9 cellular contexts compared by ENCODE assay signal in genomic region chr1:155325596-155325893, GRCh38. TPM values are rescaled to one million over a fixed set of nuclear protein-coding genes. Genes with fewer than 3 reads are reported as not detected.
DNase-seq lines count a peak whose midpoint lies in the region; ATAC-seq, FAIRE-seq and TF ChIP-seq lines count a peak whose summit lies in the region.
"Had no signal": no experiment of that assay in that cellular context is flagged by ENCODE, and none has a peak within 500 bp of the region (broad histone marks: within the 10 kb centered on the region; RNA-seq: fewer than 3 reads in every experiment).

No MANE protein-coding gene starts in this region.

- H3K4me1 ChIP-seq in astrocyte (ENCODE audit: insufficient read depth, low read length): peaks cover 29% of the 10 kb centered on the region
- H3K4me1 ChIP-seq in thoracic aorta (ENCODE audit: control insufficient read depth in 1 of 2, low read depth in 2 of 2): peaks cover 10 to 23% of the 10 kb centered on the region in 2 donors

- H2AFZ ChIP-seq in astrocyte (ENCODE audit: low read depth, low read length): no peak overlapping the region

- DNase-seq in activated T-cell treated with anti-CD3 and anti-CD28 coated beads, Interleukin-2, amount 50 U/mL, for 72 hours: no peak
- DNase-seq in activated T-cell treated with anti-CD3 and anti-CD28 coated beads for 4 hours (no peak), astrocyte (ENCODE audit: low read depth) (no peak), kidney epithelial cell (ENCODE audit: low read depth) (no peak), thoracic aorta (ENCODE audit: low spot score) (no peak), CD14-positive monocyte (ENCODE audit: low spot score) (no peak), NCI-H1436 (lab: John Stamatoyannopoulos, UW) (no peak)
- DNase-seq: stimulated activated CD4-positive, alpha-beta T cell treated with anti-CD3 and anti-CD28 coated beads, Interleukin-12 subunit alpha, Interleukin-12 subunit beta, amount 100 ng/mL, for 4 hours had no signal

- peaks cover 47% of the 10 kb centered on the region for H4K20me1 ChIP-seq in astrocyte (ENCODE audit: insufficient read depth, low read length)

- peak overlapping the region; percentile 80 for H3K4me3 ChIP-seq in astrocyte (ENCODE audit: insufficient read depth, low read depth, low read length)
- H3K4me3 ChIP-seq in kidney epithelial cell (ENCODE audit: low read depth, low read length): peak overlapping the region; percentile 90
- H3K4me3 ChIP-seq in thoracic aorta: peak overlapping the region; percentile 80

- H3K79me2 ChIP-seq in astrocyte (ENCODE audit: insufficient read depth, low read length): peaks cover 40% of the 10 kb centered on the region

- no peak overlapping the region for H3K27ac Mint-ChIP-seq in activated T-cell treated with anti-CD3 and anti-CD28 coated beads, Interleukin-2, amount 50 U/mL, for 72 hours
- peak overlapping the region; percentile 58 for H3K27ac Mint-ChIP-seq in astrocyte (ENCODE audit: unreplicated experiment)
- no peak overlapping the region for H3K27ac Mint-ChIP-seq in CD14-positive monocyte

- H3K9me3 ChIP-seq in astrocyte (ENCODE audit: insufficient read depth, low read depth, low read length) (no peaks in the 10 kb centered on the region), thoracic aorta (no peaks in the 10 kb centered on the region)

- no peak for FAIRE-seq in astrocyte (lab: Jason Lieb, UNC)

- intact Hi-C loops in CD14-positive monocyte (cut with micrococcal nuclease): no loop called here

- H3K4me2 ChIP-seq in astrocyte (ENCODE audit: low read length): peak overlapping the region; percentile 99

- peak overlapping the region; percentile 5 for H3K27ac ChIP-seq in astrocyte (ENCODE audit: low read depth, low read length)
- H3K27ac ChIP-seq in thoracic aorta: peak overlapping the region in 1 of 2 donors; percentile 91

- H3K4me1 Mint-ChIP-seq in activated T-cell treated with anti-CD3 and anti-CD28 coated beads, Interleukin-2, amount 50 U/mL, for 72 hours (ENCODE audit: low read depth): peaks cover 32% of the 10 kb centered on the region
- peaks cover 14% of the 10 kb centered on the region for H3K4me1 Mint-ChIP-seq in astrocyte (ENCODE audit: low read depth, unreplicated experiment)
- H3K4me1 Mint-ChIP-seq in CD14-positive monocyte: peaks cover 34% of the 10 kb centered on the region

- H3K27me3 ChIP-seq in astrocyte (ENCODE audit: insufficient read depth, low read length) (no peaks in the 10 kb centered on the region), kidney epithelial cell (ENCODE audit: control insufficient read depth, insufficient read depth, low read length) (no peaks in the 10 kb centered on the region), thoracic aorta (replicated peaks; ENCODE audit: insufficient read depth) (no peaks in the 10 kb centered on the region)

- ATAC-seq in activated T-cell treated with anti-CD3 and anti-CD28 coated beads, Interleukin-2, amount 50 U/mL, for 72 hours (replicated peaks in 1 of 2): no peak
- ATAC-seq in thoracic aorta (ENCODE audit: insufficient number of reproducible peaks, low FRiP score, low read depth) (no peak), HG02610 (IDR thresholded peaks at IDR 0.05; ENCODE audit: unreplicated experiment) (no peak)

- peaks cover under 1 to 1% of the 10 kb centered on the region in 2 donors for H3K36me3 Mint-ChIP-seq in activated T-cell treated with anti-CD3 and anti-CD28 coated beads, Interleukin-2, amount 50 U/mL, for 72 hours (ENCODE audit: insufficient read depth in 2 of 2)
- H3K36me3 Mint-ChIP-seq in astrocyte (ENCODE audit: low read depth, unreplicated experiment) (peaks cover 8% of the 10 kb centered on the region), CD14-positive monocyte (peaks cover 8 to 27% of the 10 kb centered on the region in 2 donors)

- H3K36me3 ChIP-seq in astrocyte (ENCODE audit: insufficient read depth, low read length): peaks cover 6% of the 10 kb centered on the region
- H3K36me3 ChIP-seq in kidney epithelial cell (ENCODE audit: control insufficient read depth, insufficient read depth, low read length): no peaks in the 10 kb centered on the region
- peaks cover 14% of the 10 kb centered on the region for H3K36me3 ChIP-seq in thoracic aorta

- H3K4me3 Mint-ChIP-seq in activated T-cell treated with anti-CD3 and anti-CD28 coated beads, Interleukin-2, amount 50 U/mL, for 72 hours: peak overlapping the region; percentile 73 to 84
- peak overlapping the region; percentile 91 for H3K4me3 Mint-ChIP-seq in astrocyte (ENCODE audit: unreplicated experiment)
- H3K4me3 Mint-ChIP-seq in CD14-positive monocyte: no peak overlapping the region

- no peaks in the 10 kb centered on the region for H3K27me3 Mint-ChIP-seq in activated T-cell treated with anti-CD3 and anti-CD28 coated beads, Interleukin-2, amount 50 U/mL, for 72 hours (ENCODE audit: low read depth)
- H3K27me3 Mint-ChIP-seq in astrocyte (ENCODE audit: low read depth, unreplicated experiment): no peaks in the 10 kb centered on the region
- peaks cover 2 to 7% (median 2%) of the 10 kb centered on the region in 3 donors for H3K27me3 Mint-ChIP-seq in CD14-positive monocyte (ENCODE audit: low read depth in 3 of 3)

- H3K9me3 Mint-ChIP-seq in activated T-cell treated with anti-CD3 and anti-CD28 coated beads, Interleukin-2, amount 50 U/mL, for 72 hours: no peaks in the 10 kb centered on the region
- no peaks in the 10 kb centered on the region for H3K9me3 Mint-ChIP-seq in astrocyte (ENCODE audit: unreplicated experiment)
- H3K9me3 Mint-ChIP-seq in CD14-positive monocyte: no peaks in the 10 kb centered on the region

- H3K9ac ChIP-seq in astrocyte (ENCODE audit: low read length): peak overlapping the region; percentile 85

- no peak for TF ChIP-seq CTCF in astrocyte (IDR thresholded peaks at IDR 0.05; ENCODE audit: insufficient read depth, low read depth, low read length)
- TF ChIP-seq CTCF in kidney epithelial cell (IDR thresholded peaks at IDR 0.05; ENCODE audit: insufficient read depth, low read length, poor library complexity, severe bottlenecking): no peak
- no peak for TF ChIP-seq CTCF in thoracic aorta (IDR thresholded peaks at IDR 0.05)
- no peak for TF ChIP-seq CTCF in CD14-positive monocyte (IDR thresholded peaks at IDR 0.05)

RNA-seq across cellular contexts. Expression of gene RUSC1, which starts 4.9 kb away (rescaled TPM):
- 10 to 100 TPM; 20.5 to 26.8 TPM for total RNA-seq in activated T-cell treated with anti-CD3 and anti-CD28 coated beads, Interleukin-2, amount 50 U/mL, for 72 hours
- total RNA-seq in astrocyte (48.0 and 48.7 TPM in 2 replicates), kidney epithelial cell (38.1 and 38.3 TPM in 2 replicates), thoracic aorta (10 to 100 TPM; 38.7 to 61.3 TPM)
- polyA plus RNA-seq in CD14-positive monocyte: 10 to 100 TPM; 12.7 to 13.5 TPM

RNA-seq across cellular contexts. Expression of gene FDPS, which starts 16.9 kb away (rescaled TPM):
- total RNA-seq in activated T-cell treated with anti-CD3 and anti-CD28 coated beads, Interleukin-2, amount 50 U/mL, for 72 hours: 100 to 1,000 TPM; 182 to 184 TPM
- 153 and 217 TPM in 2 replicates for total RNA-seq in astrocyte
- total RNA-seq in kidney epithelial cell: 248 and 271 TPM in 2 replicates
- 10 to 100 TPM; 57.8 to 68.2 TPM for total RNA-seq in thoracic aorta
- polyA plus RNA-seq in CD14-positive monocyte: 100 to 1,000 TPM; 117 to 123 TPM

RNA-seq across cellular contexts. Expression of gene PKLR, which starts 24.3 kb away (rescaled TPM):
- not detected for total RNA-seq in activated T-cell treated with anti-CD3 and anti-CD28 coated beads, Interleukin-2, amount 50 U/mL, for 72 hours
- total RNA-seq in astrocyte: not detected in 2 replicates
- not detected in 2 replicates for total RNA-seq in kidney epithelial cell
- not detected for total RNA-seq in thoracic aorta
- polyA plus RNA-seq in CD14-positive monocyte: not detected

RNA-seq across cellular contexts. Expression of gene HCN3, which starts 48.3 kb away (rescaled TPM):
- 1 to 10 TPM; 3.6 to 4.1 TPM for total RNA-seq in activated T-cell treated with anti-CD3 and anti-CD28 coated beads, Interleukin-2, amount 50 U/mL, for 72 hours
- total RNA-seq in astrocyte (3.4 and 3.6 TPM in 2 replicates), kidney epithelial cell (2.8 and 3.8 TPM in 2 replicates), thoracic aorta (1 to 10 TPM in 1 of 2 donors, under 1 TPM in 1; 0.92 to 1.9 TPM)
- polyA plus RNA-seq in CD14-positive monocyte: under 1 TPM in 1 of 2 donors, not detected in 1; 0.15 TPM

RNA-seq across cellular contexts. Expression of gene CLK2, which starts 52.2 kb away (rescaled TPM):
- total RNA-seq in activated T-cell treated with anti-CD3 and anti-CD28 coated beads, Interleukin-2, amount 50 U/mL, for 72 hours: 10 to 100 TPM; 72.4 to 77.9 TPM
- 31.7 and 36.1 TPM in 2 replicates for total RNA-seq in astrocyte
- total RNA-seq in kidney epithelial cell: 21.7 and 24.2 TPM in 2 replicates
- total RNA-seq in thoracic aorta: 10 to 100 TPM; 26.9 to 50.7 TPM
- 1 to 10 TPM; 7.3 to 9.6 TPM for polyA plus RNA-seq in CD14-positive monocyte

Comparison
In these comparisons a context has a peak if more than half of its experiments do, and no peak if none do; other contexts are left out.
1. H3K4me3 Mint-ChIP-seq: peak in activated T-cell treated with anti-CD3 and anti-CD28 coated beads, Interleukin-2, amount 50 U/mL, for 72 hours (2 of 2) and astrocyte (single experiment); none in CD14-positive monocyte (0 of 2).
2. Peak in every context shown above with its lines, with median percentiles within 50 percentile points of each other: H3K4me3 ChIP-seq.